In the genomic region with DNA sequence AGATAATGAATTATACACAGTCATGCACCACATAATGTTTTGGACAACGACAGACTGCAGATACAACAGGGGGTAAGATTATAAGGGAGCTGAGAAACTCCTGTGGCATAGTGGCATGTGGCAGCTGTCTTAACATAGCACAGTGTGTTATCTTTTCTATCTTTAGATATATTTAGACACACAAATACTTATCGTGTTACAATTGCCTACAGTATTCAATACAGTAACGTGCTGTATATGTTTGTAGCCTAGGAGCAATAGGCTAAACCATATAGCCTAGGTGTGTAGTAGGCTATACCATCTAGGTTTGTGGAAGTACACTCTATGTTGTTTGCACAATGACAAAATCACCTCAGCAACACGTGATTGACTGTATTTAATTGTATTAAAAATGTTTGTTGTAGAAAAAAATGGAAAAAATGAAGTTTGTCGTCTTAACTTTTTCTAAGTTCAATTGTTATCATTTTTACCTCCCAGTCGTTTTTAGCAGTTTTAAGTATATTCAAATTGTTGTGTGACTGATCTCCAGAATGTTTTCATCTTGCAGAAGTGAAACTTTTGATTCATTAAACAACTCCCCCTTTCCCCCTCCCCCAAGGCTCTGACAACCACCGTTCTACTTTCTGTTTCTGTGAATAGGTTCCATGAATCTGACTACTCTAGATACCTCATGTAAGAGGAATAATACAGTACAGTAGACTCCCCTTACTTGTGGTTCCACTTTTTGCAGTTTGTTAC, we compare ENCODE assay signal across 8 cellular contexts.
A peak's percentile ranks its signal among the peaks of the same experiment; 100 is the strongest.
DNase-seq lines count a peak whose midpoint lies in the region; ATAC-seq and TF ChIP-seq lines count a peak whose summit lies in the region.

No MANE protein-coding gene starts in this region.

- H3K4me3 Mint-ChIP-seq in GM23338 = no peak overlapping the region

- no peaks in the 10 kb centered on the region for H3K9me3 Mint-ChIP-seq in GM23338

- no peaks in the 10 kb centered on the region for H3K4me1 ChIP-seq in GM23338 (ENCODE audit: insufficient read depth)

- DNase-seq in NAMALWA (ENCODE audit: low spot score) = peak; percentile 83
- DNase-seq in activated effector memory CD4-positive, alpha-beta T cell treated with anti-CD3 and anti-CD28 coated beads, Interleukin-2, amount 50 U/mL, for 16 hours = peak; percentile 81
- peak; percentile 25 to 73 for DNase-seq in stimulated activated CD8-positive, alpha-beta memory T cell treated with anti-CD3 and anti-CD28 coated beads, Interleukin-7, amount 100 ng/mL, for 48 hours (ENCODE audit: extremely low read depth in 1 of 2, low read depth in 1 of 2)
- DNase-seq in AG08396 (ENCODE audit: low spot score) = no peak
- no peak for DNase-seq in GM23338 (ENCODE audit: low spot score)
- no peak for DNase-seq in KBM-7

- H3K27me3 ChIP-seq in GM23338 (ENCODE audit: insufficient read depth) = no peaks in the 10 kb centered on the region

- no peak overlapping the region for H2AFZ ChIP-seq in GM23338

- no peaks in the 10 kb centered on the region for H3K9me2 ChIP-seq in GM23338 (ENCODE audit: insufficient read depth)

- H3K36me3 ChIP-seq in GM23338 (ENCODE audit: insufficient read depth) = no peaks in the 10 kb centered on the region

- peaks cover 10% of the 10 kb centered on the region; the same call in 2 of the 3 replicates for H3K4me1 Mint-ChIP-seq in GM23338

- no peak overlapping the region; the same call in 1 of the 2 replicates for H3K27ac Mint-ChIP-seq in GM23338

- H3F3A ChIP-seq in GM23338 (replicated peaks; ENCODE audit: low read depth) = no peaks in the 10 kb centered on the region

- TF ChIP-seq CTCF in GM23338 (conservative IDR thresholded peaks at IDR 0.05; ENCODE audit: low read depth in 2 of 2) = no peak

- ATAC-seq in GM21576 (IDR thresholded peaks at IDR 0.05; ENCODE audit: unreplicated experiment) (peak; percentile 87), GM23338 (no peak)

- in situ Hi-C loops in KBM-7 (cut with MboI; ENCODE audit: low pct_unique_long_range_greater_than_20kb, low sequenced_read_pairs) = no loop called here

- H3K27ac ChIP-seq in GM23338 (ENCODE audit: low read depth) = no peak overlapping the region

- H3K4me3 ChIP-seq in GM08714 (ENCODE audit: low read length) (0 out of 2 replicates have a peak overlapping the region, but pooled peaks have one; percentile 43), GM23338 (no peak overlapping the region)

- no peaks in the 10 kb centered on the region for H4K20me1 ChIP-seq in GM23338 (replicated peaks; ENCODE audit: insufficient read depth)

- H3K79me2 ChIP-seq in GM23338 (replicated peaks; ENCODE audit: insufficient read depth) = no peaks in the 10 kb centered on the region

- no peak overlapping the region for H3K4me2 ChIP-seq in GM23338

- no peaks in the 10 kb centered on the region for H3K36me3 Mint-ChIP-seq in GM23338 (ENCODE audit: low read depth)

- no peaks in the 10 kb centered on the region for H3K27me3 Mint-ChIP-seq in GM23338 (ENCODE audit: insufficient read depth, low read depth, poor library complexity)

TF ChIP-seq in GM23338, 12 proteins besides CTCF, POLR2A, EP300 and RAD21 (continues in another document):
- TF ChIP-seq, protein P1, sequence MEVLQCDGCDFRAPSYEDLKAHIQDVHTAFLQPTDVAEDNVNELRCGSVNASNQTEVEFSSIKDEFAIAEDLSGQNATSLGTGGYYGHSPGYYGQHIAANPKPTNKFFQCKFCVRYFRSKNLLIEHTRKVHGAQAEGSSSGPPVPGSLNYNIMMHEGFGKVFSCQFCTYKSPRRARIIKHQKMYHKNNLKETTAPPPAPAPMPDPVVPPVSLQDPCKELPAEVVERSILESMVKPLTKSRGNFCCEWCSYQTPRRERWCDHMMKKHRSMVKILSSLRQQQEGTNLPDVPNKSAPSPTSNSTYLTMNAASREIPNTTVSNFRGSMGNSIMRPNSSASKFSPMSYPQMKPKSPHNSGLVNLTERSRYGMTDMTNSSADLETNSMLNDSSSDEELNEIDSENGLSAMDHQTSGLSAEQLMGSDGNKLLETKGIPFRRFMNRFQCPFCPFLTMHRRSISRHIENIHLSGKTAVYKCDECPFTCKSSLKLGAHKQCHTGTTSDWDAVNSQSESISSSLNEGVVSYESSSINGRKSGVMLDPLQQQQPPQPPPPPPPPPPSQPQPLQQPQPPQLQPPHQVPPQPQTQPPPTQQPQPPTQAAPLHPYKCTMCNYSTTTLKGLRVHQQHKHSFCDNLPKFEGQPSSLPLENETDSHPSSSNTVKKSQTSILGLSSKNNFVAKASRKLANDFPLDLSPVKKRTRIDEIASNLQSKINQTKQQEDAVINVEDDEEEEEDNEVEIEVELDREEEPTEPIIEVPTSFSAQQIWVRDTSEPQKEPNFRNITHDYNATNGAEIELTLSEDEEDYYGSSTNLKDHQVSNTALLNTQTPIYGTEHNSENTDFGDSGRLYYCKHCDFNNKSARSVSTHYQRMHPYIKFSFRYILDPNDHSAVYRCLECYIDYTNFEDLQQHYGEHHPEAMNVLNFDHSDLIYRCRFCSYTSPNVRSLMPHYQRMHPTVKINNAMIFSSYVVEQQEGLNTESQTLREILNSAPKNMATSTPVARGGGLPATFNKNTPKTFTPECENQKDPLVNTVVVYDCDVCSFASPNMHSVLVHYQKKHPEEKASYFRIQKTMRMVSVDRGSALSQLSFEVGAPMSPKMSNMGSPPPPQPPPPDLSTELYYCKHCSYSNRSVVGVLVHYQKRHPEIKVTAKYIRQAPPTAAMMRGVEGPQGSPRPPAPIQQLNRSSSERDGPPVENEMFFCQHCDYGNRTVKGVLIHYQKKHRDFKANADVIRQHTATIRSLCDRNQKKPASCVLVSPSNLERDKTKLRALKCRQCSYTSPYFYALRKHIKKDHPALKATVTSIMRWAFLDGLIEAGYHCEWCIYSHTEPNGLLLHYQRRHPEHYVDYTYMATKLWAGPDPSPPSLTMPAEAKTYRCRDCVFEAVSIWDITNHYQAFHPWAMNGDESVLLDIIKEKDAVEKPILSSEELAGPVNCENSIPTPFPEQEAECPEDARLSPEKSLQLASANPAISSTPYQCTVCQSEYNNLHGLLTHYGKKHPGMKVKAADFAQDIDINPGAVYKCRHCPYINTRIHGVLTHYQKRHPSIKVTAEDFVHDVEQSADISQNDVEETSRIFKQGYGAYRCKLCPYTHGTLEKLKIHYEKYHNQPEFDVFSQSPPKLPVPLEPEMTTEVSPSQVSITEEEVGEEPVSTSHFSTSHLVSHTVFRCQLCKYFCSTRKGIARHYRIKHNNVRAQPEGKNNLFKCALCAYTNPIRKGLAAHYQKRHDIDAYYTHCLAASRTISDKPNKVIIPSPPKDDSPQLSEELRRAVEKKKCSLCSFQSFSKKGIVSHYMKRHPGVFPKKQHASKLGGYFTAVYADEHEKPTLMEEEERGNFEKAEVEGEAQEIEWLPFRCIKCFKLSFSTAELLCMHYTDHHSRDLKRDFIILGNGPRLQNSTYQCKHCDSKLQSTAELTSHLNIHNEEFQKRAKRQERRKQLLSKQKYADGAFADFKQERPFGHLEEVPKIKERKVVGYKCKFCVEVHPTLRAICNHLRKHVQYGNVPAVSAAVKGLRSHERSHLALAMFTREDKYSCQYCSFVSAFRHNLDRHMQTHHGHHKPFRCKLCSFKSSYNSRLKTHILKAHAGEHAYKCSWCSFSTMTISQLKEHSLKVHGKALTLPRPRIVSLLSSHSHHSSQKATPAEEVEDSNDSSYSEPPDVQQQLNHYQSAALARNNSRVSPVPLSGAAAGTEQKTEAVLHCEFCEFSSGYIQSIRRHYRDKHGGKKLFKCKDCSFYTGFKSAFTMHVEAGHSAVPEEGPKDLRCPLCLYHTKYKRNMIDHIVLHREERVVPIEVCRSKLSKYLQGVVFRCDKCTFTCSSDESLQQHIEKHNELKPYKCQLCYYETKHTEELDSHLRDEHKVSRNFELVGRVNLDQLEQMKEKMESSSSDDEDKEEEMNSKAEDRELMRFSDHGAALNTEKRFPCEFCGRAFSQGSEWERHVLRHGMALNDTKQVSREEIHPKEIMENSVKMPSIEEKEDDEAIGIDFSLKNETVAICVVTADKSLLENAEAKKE (CRISPR knock-in tag; IDR thresholded peaks at IDR 0.05) = no peak
- TF ChIP-seq JUNB (IDR thresholded peaks at IDR 0.05; ENCODE audit: unreplicated experiment) (no peak), EZH2phosphoT487 (IDR thresholded peaks at IDR 0.05; ENCODE audit: unreplicated experiment) (no peak), ZNF331 (CRISPR knock-in tag; IDR thresholded peaks at IDR 0.05; ENCODE audit: low read depth) (no peak), POLR2AphosphoS5 (IDR thresholded peaks at IDR 0.05; ENCODE audit: low read depth) (no peak), EZH2 (IDR thresholded peaks at IDR 0.05; ENCODE audit: low read depth, unreplicated experiment) (no peak), CREB1 (CRISPR knock-in tag; IDR thresholded peaks at IDR 0.05; ENCODE audit: low read depth) (no peak)
- TF ChIP-seq, protein P2, sequence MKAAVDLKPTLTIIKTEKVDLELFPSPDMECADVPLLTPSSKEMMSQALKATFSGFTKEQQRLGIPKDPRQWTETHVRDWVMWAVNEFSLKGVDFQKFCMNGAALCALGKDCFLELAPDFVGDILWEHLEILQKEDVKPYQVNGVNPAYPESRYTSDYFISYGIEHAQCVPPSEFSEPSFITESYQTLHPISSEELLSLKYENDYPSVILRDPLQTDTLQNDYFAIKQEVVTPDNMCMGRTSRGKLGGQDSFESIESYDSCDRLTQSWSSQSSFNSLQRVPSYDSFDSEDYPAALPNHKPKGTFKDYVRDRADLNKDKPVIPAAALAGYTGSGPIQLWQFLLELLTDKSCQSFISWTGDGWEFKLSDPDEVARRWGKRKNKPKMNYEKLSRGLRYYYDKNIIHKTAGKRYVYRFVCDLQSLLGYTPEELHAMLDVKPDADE (IDR thresholded peaks at IDR 0.05) = no peak

Comparison
In these comparisons a context has a peak if more than half of its experiments do, and no peak if none do; other contexts are left out.
1. DNase-seq: peak in NAMALWA (single experiment), activated effector memory CD4-positive, alpha-beta T cell treated with anti-CD3 and anti-CD28 coated beads, Interleukin-2, amount 50 U/mL, for 16 hours (single experiment) and stimulated activated CD8-positive, alpha-beta memory T cell treated with anti-CD3 and anti-CD28 coated beads, Interleukin-7, amount 100 ng/mL, for 48 hours (2 of 2); none in AG08396 (single experiment), GM23338 (single experiment) and KBM-7 (single experiment).